In genomic region chr15:74202461-74203401, GRCh38 we compare ENCODE assay signal across 11 cellular contexts. TPM values are rescaled to one million over a fixed set of nuclear protein-coding genes. Genes with fewer than 3 reads are reported as not detected.
DNase-seq lines count a peak whose midpoint lies in the region; ATAC-seq and TF ChIP-seq lines count a peak whose summit lies in the region.
"Had no signal": no experiment of that assay in that cellular context is flagged by ENCODE, and none has a peak within 500 bp of the region (broad histone marks: within the 10 kb centered on the region; RNA-seq: fewer than 3 reads in every experiment).

TSS of gene STRA6 (minus strand) at chr15:74202787. CDS start at chr15:74202267, 520 bp downstream.

- intact Hi-C loops in Panc1 (cut with micrococcal nuclease; ENCODE audit: unreplicated experiment) = no loop called here

- no peak for DNase-seq in activated T-cell treated with anti-CD3 and anti-CD28 coated beads, Interleukin-2, amount 50 U/mL, for 72 hours
- DNase-seq in activated T-cell treated with anti-CD3 and anti-CD28 coated beads, Interleukin-2, amount 50 U/mL, for 1 hour = no peak
- no peak for DNase-seq in Panc1 (ENCODE audit: low read depth, low spot score)
- peak; percentile 33 to 75 for DNase-seq in foreskin fibroblast
- DNase-seq in type B pancreatic cell (ENCODE audit: extremely low spot score, unreplicated experiment) = peak; percentile 83
- no peak for DNase-seq in GM19238 (ENCODE audit: insufficient read length, low spot score)
- DNase-seq in nucleus accumbens (lab: John Stamatoyannopoulos, UW) = no peak
- DNase-seq: NCI-H1105 treated with DMSO at 0.1 percent for 48 hours had no signal

- H3K4me3 Mint-ChIP-seq in activated T-cell treated with anti-CD3 and anti-CD28 coated beads, Interleukin-2, amount 50 U/mL, for 72 hours = no peak within 1 kb of the TSS
- peak within 1 kb of the TSS; percentile 86 for H3K4me3 Mint-ChIP-seq in type B pancreatic cell

- H3K27me3 Mint-ChIP-seq in activated T-cell treated with anti-CD3 and anti-CD28 coated beads, Interleukin-2, amount 50 U/mL, for 72 hours (ENCODE audit: low read depth) = peaks cover 27% of the 10 kb centered on the region
- peaks cover 4% of the 10 kb centered on the region for H3K27me3 Mint-ChIP-seq in type B pancreatic cell

- no peaks in the 10 kb centered on the region for H3K36me3 Mint-ChIP-seq in activated T-cell treated with anti-CD3 and anti-CD28 coated beads, Interleukin-2, amount 50 U/mL, for 72 hours (ENCODE audit: insufficient read depth in 2 of 2)
- peaks cover 3% of the 10 kb centered on the region for H3K36me3 Mint-ChIP-seq in type B pancreatic cell

- H3K4me1 ChIP-seq in Panc1 (ENCODE audit: control insufficient read depth, insufficient read depth, low read length) = peaks cover 36% of the 10 kb centered on the region

- H3K9me3 ChIP-seq in Panc1 (ENCODE audit: control insufficient read depth, insufficient read depth, low read depth, low read length) = no peaks in the 10 kb centered on the region

- BruUV-seq in Panc1 (replicated peaks; lab: Mats Ljungman, UMichigan) = no TSS peak

- H3K36me3 ChIP-seq in Panc1 (ENCODE audit: control insufficient read depth, insufficient read depth, low read length) = no peaks in the 10 kb centered on the region

- no peaks in the 10 kb centered on the region for H3K27me3 ChIP-seq in Panc1 (ENCODE audit: control insufficient read depth, insufficient read depth, low read length)

- peak within 1 kb of the TSS; percentile 74 for H3K27ac Mint-ChIP-seq in activated T-cell treated with anti-CD3 and anti-CD28 coated beads, Interleukin-2, amount 50 U/mL, for 72 hours
- H3K27ac Mint-ChIP-seq in type B pancreatic cell = peak within 1 kb of the TSS; percentile 93

- in situ Hi-C loops in Panc1 (cut with HindIII; ENCODE audit: low pct_unique_long_range_greater_than_20kb, low sequenced_read_pairs) = no loop called here

- no peak for ATAC-seq in activated T-cell treated with anti-CD3 and anti-CD28 coated beads, Interleukin-2, amount 50 U/mL, for 72 hours (replicated peaks in 1 of 2)
- no peak for ATAC-seq in Panc1
- no peak for ATAC-seq in HG02885 (IDR thresholded peaks at IDR 0.05; ENCODE audit: poor library complexity, unreplicated experiment)
- ATAC-seq: right cardiac atrium had no signal

- TF ChIP-seq CTCF in Panc1 (IDR thresholded peaks at IDR 0.05) (no peak), foreskin fibroblast (IDR thresholded peaks at IDR 0.05; ENCODE audit: low read depth, low read length) (no peak), type B pancreatic cell (conservative IDR thresholded peaks at IDR 0.05) (peak; percentile 19)

- H3K4me3 ChIP-seq in Panc1 (ENCODE audit: low read depth in 2 of 2, low read length in 2 of 2) (peak within 1 kb of the TSS in 1 of 2 experiments; percentile 1; a peak in 1 of 4 replicates), foreskin fibroblast (ENCODE audit: low read depth in 1 of 2, low read length in 2 of 2) (peak within 1 kb of the TSS; percentile 42 to 46)

- CTCF ChIA-PET in Panc1 (lab: Charles Lee) = interaction anchor here (0.7 kb wide), 2 partner anchors 12 to 17 kb away, joined by 3 to 4 read pairs; no protein-coding TSS in a partner anchor

- no peaks in the 10 kb centered on the region for H3K9me3 Mint-ChIP-seq in activated T-cell treated with anti-CD3 and anti-CD28 coated beads, Interleukin-2, amount 50 U/mL, for 72 hours
- H3K9me3 Mint-ChIP-seq in type B pancreatic cell = no peaks in the 10 kb centered on the region

- POLR2A ChIA-PET in Panc1 (lab: Charles Lee) = interaction anchor here (0.7 kb wide), 3 partner anchors 32 to 377 kb away, joined by 3 read pairs; no protein-coding TSS in a partner anchor

- H3K27ac ChIP-seq in Panc1 (ENCODE audit: low read length) = peak within 1 kb of the TSS; percentile 76
- H3K27ac ChIP-seq: C4-2B had no signal

- peaks cover 8% of the 10 kb centered on the region for H3K4me1 Mint-ChIP-seq in activated T-cell treated with anti-CD3 and anti-CD28 coated beads, Interleukin-2, amount 50 U/mL, for 72 hours (ENCODE audit: low read depth)
- H3K4me1 Mint-ChIP-seq in type B pancreatic cell (ENCODE audit: unreplicated experiment) = peaks cover 67% of the 10 kb centered on the region

RNA-seq across cellular contexts. Expression of gene STRA6, which starts in this region (rescaled TPM):
- under 1 TPM; 0.43 to 0.46 TPM for total RNA-seq in activated T-cell treated with anti-CD3 and anti-CD28 coated beads, Interleukin-2, amount 50 U/mL, for 72 hours
- total RNA-seq in Panc1 (2021; ENCODE audit: unreplicated experiment) = 1.1 TPM
- 0.73 TPM for polyA plus RNA-seq in Panc1 (2012; ENCODE audit: insufficient read length)
- total RNA-seq in type B pancreatic cell (ENCODE audit: low replicate concordance) = 19.2 and 158 TPM in 2 replicates

Comparison
In these comparisons a context has a peak if more than half of its experiments do, and no peak if none do; other contexts are left out.
1. DNase-seq: peak in foreskin fibroblast (2 of 2) and type B pancreatic cell (single experiment); none in activated T-cell treated with anti-CD3 and anti-CD28 coated beads, Interleukin-2, amount 50 U/mL, for 72 hours (0 of 2), activated T-cell treated with anti-CD3 and anti-CD28 coated beads, Interleukin-2, amount 50 U/mL, for 1 hour (single experiment), Panc1 (single experiment), GM19238 (single experiment) and nucleus accumbens (0 of 56).